11 cellular contexts compared by ENCODE assay signal in genomic region chr1:7885513-7886298, GRCh38. TPM values are rescaled to one million over a fixed set of nuclear protein-coding genes. Genes with fewer than 3 reads are reported as not detected.
DNase-seq lines count a peak whose midpoint lies in the region; ATAC-seq lines count a peak whose summit lies in the region.
"Had no signal": no experiment of that assay in that cellular context is flagged by ENCODE, and none has a peak within 500 bp of the region (broad histone marks: within the 10 kb centered on the region; RNA-seq: fewer than 3 reads in every experiment).

No MANE protein-coding gene starts in this region.

- no peaks in the 10 kb centered on the region for H3K9me3 ChIP-seq in aorta (ENCODE audit: control insufficient read depth, low read length)

- POLR2A ChIA-PET in activated CD8-positive, alpha-beta T cell treated with anti-CD3 and anti-CD28 coated beads, Interleukin-2, amount 10 ng/mL, durations not matched to agents 7 days and 5 days (lab: Charles Lee): interaction anchor here (0.6 kb wide), 1 partner anchor 459 kb away, joined by 3 read pairs; no protein-coding TSS in a partner anchor

- H3K36me3 ChIP-seq in aorta (ENCODE audit: control insufficient read depth in 1 of 2, insufficient read depth in 2 of 2, low read length in 1 of 2): no peaks in the 10 kb centered on the region

- H3K27me3 ChIP-seq in aorta (ENCODE audit: control insufficient read depth in 1 of 2, insufficient read depth in 2 of 2, low read length in 1 of 2): no peaks in the 10 kb centered on the region

- H3K4me3 Mint-ChIP-seq in activated CD8-positive, alpha-beta T cell treated with anti-CD3 and anti-CD28 coated beads, Interleukin-2, amount 10 ng/mL, durations not matched to agents 7 days and 5 days: no peak overlapping the region
- H3K4me3 Mint-ChIP-seq: neural crest cell had no signal

- 19 to 24% methylated on average over 22 to 26 of the region's 26 CpGs for WGBS in aorta, 2 donors

- no peaks in the 10 kb centered on the region for H3K4me1 ChIP-seq in aorta (ENCODE audit: control insufficient read depth in 1 of 2, insufficient read depth in 2 of 2, low read length in 2 of 2)

- peaks cover 20% of the 10 kb centered on the region for H3K27me3 Mint-ChIP-seq in activated CD8-positive, alpha-beta T cell treated with anti-CD3 and anti-CD28 coated beads, Interleukin-2, amount 10 ng/mL, durations not matched to agents 7 days and 5 days (ENCODE audit: low read depth)

- no peak overlapping the region for H3K4me3 ChIP-seq in aorta (ENCODE audit: low read length in 2 of 2)

- no peaks in the 10 kb centered on the region for H3K9me3 Mint-ChIP-seq in activated CD8-positive, alpha-beta T cell treated with anti-CD3 and anti-CD28 coated beads, Interleukin-2, amount 10 ng/mL, durations not matched to agents 7 days and 5 days (ENCODE audit: insufficient read depth)

- H3K27ac ChIP-seq in aorta (ENCODE audit: low read depth in 1 of 2, low read length in 2 of 2): no peak overlapping the region
- H3K27ac ChIP-seq: C4-2B had no signal

- no peaks in the 10 kb centered on the region for H3K36me3 Mint-ChIP-seq in activated CD8-positive, alpha-beta T cell treated with anti-CD3 and anti-CD28 coated beads, Interleukin-2, amount 10 ng/mL, durations not matched to agents 7 days and 5 days (ENCODE audit: low read depth)

- H3K4me1 Mint-ChIP-seq in activated CD8-positive, alpha-beta T cell treated with anti-CD3 and anti-CD28 coated beads, Interleukin-2, amount 10 ng/mL, durations not matched to agents 7 days and 5 days (ENCODE audit: low read depth): no peaks in the 10 kb centered on the region
- H3K4me1 Mint-ChIP-seq: neural crest cell had no signal

- CTCF ChIA-PET in activated CD8-positive, alpha-beta T cell treated with anti-CD3 and anti-CD28 coated beads, Interleukin-2, amount 10 ng/mL, durations not matched to agents 7 days and 5 days (lab: Charles Lee): no interaction called here

- intact Hi-C loops in aorta (cut with DNase I): no loop called here

- DNase-seq in activated effector memory CD4-positive, alpha-beta T cell treated with anti-CD3 and anti-CD28 coated beads, Interleukin-2, amount 50 U/mL, for 16 hours: peak; percentile 67
- DNase-seq in activated effector memory CD4-positive, alpha-beta T cell treated with Interleukin-2 at 50 U/mL for 16 hours: no peak
- peak; percentile 35 for DNase-seq in activated CD8-positive, alpha-beta T cell treated with anti-CD3 and anti-CD28 coated beads, Interleukin-2, amount 10 ng/mL, durations not matched to agents 7 days and 5 days
- peak; percentile 32 for DNase-seq in kidney tubule cell (ENCODE audit: low spot score)
- DNase-seq in aorta: peak in 1 of 2 donors; percentile 55
- no peak for DNase-seq in NOMO-1 treated with dmso at 0.1 percent for 144 hours (lab: John Stamatoyannopoulos, UW; ENCODE audit: unreplicated experiment)
- DNase-seq: effector CD4-positive, alpha-beta T cell had no signal

- ATAC-seq in activated CD8-positive, alpha-beta T cell treated with anti-CD3 and anti-CD28 coated beads, Interleukin-2, amount 10 ng/mL, durations not matched to agents 7 days and 5 days: no peak
- ATAC-seq in aorta (ENCODE audit: low FRiP score): peak; percentile 36
- ATAC-seq in HG03045 (IDR thresholded peaks at IDR 0.05; ENCODE audit: unreplicated experiment): no peak
- no peak for ATAC-seq in HG02870 (IDR thresholded peaks at IDR 0.05; ENCODE audit: unreplicated experiment)

- H3K27ac Mint-ChIP-seq in activated CD8-positive, alpha-beta T cell treated with anti-CD3 and anti-CD28 coated beads, Interleukin-2, amount 10 ng/mL, durations not matched to agents 7 days and 5 days: no peak overlapping the region

RNA-seq across cellular contexts. Expression of gene UTS2, which starts 32.8 kb away (rescaled TPM):
- under 1 TPM in 1 of 2 experiments, not detected in 1; 0.16 TPM for total RNA-seq in activated CD8-positive, alpha-beta T cell treated with anti-CD3 and anti-CD28 coated beads, Interleukin-2, amount 10 ng/mL, durations not matched to agents 7 days and 5 days
- under 1 TPM; 0.26 to 0.27 TPM for total RNA-seq in aorta
- polyA plus RNA-seq in aorta: 1 to 10 TPM in 1 of 2 donors, under 1 TPM in 1; 0.38 to 1.1 TPM
- total RNA-seq: neural crest cell had no signal

RNA-seq across cellular contexts. Expression of gene TNFRSF9, which starts 54.9 kb away (rescaled TPM):
- 1 to 10 TPM in 1 of 2 experiments, under 1 TPM in 1; 0.94 to 1.3 TPM for total RNA-seq in activated CD8-positive, alpha-beta T cell treated with anti-CD3 and anti-CD28 coated beads, Interleukin-2, amount 10 ng/mL, durations not matched to agents 7 days and 5 days
- under 1 TPM; 0.36 to 0.42 TPM for total RNA-seq in aorta
- not detected for polyA plus RNA-seq in aorta

Comparison
In these comparisons a context has a peak if more than half of its experiments do, and no peak if none do; other contexts are left out.
1. DNase-seq: peak in activated effector memory CD4-positive, alpha-beta T cell treated with anti-CD3 and anti-CD28 coated beads, Interleukin-2, amount 50 U/mL, for 16 hours (single experiment), activated CD8-positive, alpha-beta T cell treated with anti-CD3 and anti-CD28 coated beads, Interleukin-2, amount 10 ng/mL, durations not matched to agents 7 days and 5 days (single experiment) and kidney tubule cell (single experiment); none in activated effector memory CD4-positive, alpha-beta T cell treated with Interleukin-2 at 50 U/mL for 16 hours (single experiment) and NOMO-1 treated with dmso at 0.1 percent for 144 hours (single experiment).